In genomic region chr4:4247711-4248035, GRCh38 we compare ENCODE assay signal across 7 cellular contexts. TPM values are rescaled to one million over a fixed set of nuclear protein-coding genes. Genes with fewer than 3 reads are reported as not detected.
DNase-seq lines count a peak whose midpoint lies in the region; ATAC-seq and TF ChIP-seq lines count a peak whose summit lies in the region.

No MANE protein-coding gene starts in this region.

- peak overlapping the region; percentile 96 for H3K27ac ChIP-seq in suprapubic skin

- peak; percentile 6 for ATAC-seq in GM18907 (IDR thresholded peaks at IDR 0.05; ENCODE audit: unreplicated experiment)
- ATAC-seq in HG03060 (IDR thresholded peaks at IDR 0.05; ENCODE audit: low read depth, unreplicated experiment), result peak; percentile 28
- ATAC-seq in GM21367 (IDR thresholded peaks at IDR 0.05; ENCODE audit: unreplicated experiment), result no peak

- peaks cover 3% of the 10 kb centered on the region for H3K27me3 ChIP-seq in suprapubic skin

- intact Hi-C loops in activated T-helper 2 cell treated with anti-CD3 and anti-CD28 coated beads, Interferon-gamma antibody, Interleukin-2, Interleukin-4, amounts not matched to agents 10 μg/mL and 5 μg/mL and 100 μg/mL, durations not matched to agents 14 hours and 24 hours and 36 hours (cut with micrococcal nuclease), result loop anchor here (1.0 to 2.0 kb wide), 2 partner anchors 43 to 293 kb away; partner anchors contain the start of genes LYAR and ZBTB49
- intact Hi-C loops in posterior vena cava (cut with DNase I), result no loop called here

- H3K9me3 Mint-ChIP-seq in activated T-helper 2 cell treated with anti-CD3 and anti-CD28 coated beads, Interferon-gamma antibody, Interleukin-2, Interleukin-4, amounts not matched to agents 10 μg/mL and 5 μg/mL and 100 μg/mL, durations not matched to agents 14 hours and 24 hours and 36 hours, result no peaks in the 10 kb centered on the region
- no peaks in the 10 kb centered on the region for H3K9me3 Mint-ChIP-seq in immature natural killer cell

- H3K36me3 ChIP-seq in suprapubic skin, result peaks cover 28% of the 10 kb centered on the region

- H3K27ac Mint-ChIP-seq in activated T-helper 2 cell treated with anti-CD3 and anti-CD28 coated beads, Interferon-gamma antibody, Interleukin-2, Interleukin-4, amounts not matched to agents 10 μg/mL and 5 μg/mL and 100 μg/mL, durations not matched to agents 14 hours and 24 hours and 36 hours, result peak overlapping the region; percentile 94
- peak overlapping the region; percentile 97 to 99 (median 98) for H3K27ac Mint-ChIP-seq in immature natural killer cell

- peaks cover 20% of the 10 kb centered on the region for H3K4me1 Mint-ChIP-seq in activated T-helper 2 cell treated with anti-CD3 and anti-CD28 coated beads, Interferon-gamma antibody, Interleukin-2, Interleukin-4, amounts not matched to agents 10 μg/mL and 5 μg/mL and 100 μg/mL, durations not matched to agents 14 hours and 24 hours and 36 hours (ENCODE audit: low read depth)
- peaks cover 29 to 38% of the 10 kb centered on the region in 2 donors for H3K4me1 Mint-ChIP-seq in immature natural killer cell

- H3K4me1 ChIP-seq in suprapubic skin, result peaks cover 22% of the 10 kb centered on the region

- peak overlapping the region; percentile 94 for H3K4me3 Mint-ChIP-seq in activated T-helper 2 cell treated with anti-CD3 and anti-CD28 coated beads, Interferon-gamma antibody, Interleukin-2, Interleukin-4, amounts not matched to agents 10 μg/mL and 5 μg/mL and 100 μg/mL, durations not matched to agents 14 hours and 24 hours and 36 hours (ENCODE audit: low read depth)
- H3K4me3 Mint-ChIP-seq in immature natural killer cell, result peak overlapping the region; percentile 93 to 99 (median 96)

- H3K36me3 Mint-ChIP-seq in activated T-helper 2 cell treated with anti-CD3 and anti-CD28 coated beads, Interferon-gamma antibody, Interleukin-2, Interleukin-4, amounts not matched to agents 10 μg/mL and 5 μg/mL and 100 μg/mL, durations not matched to agents 14 hours and 24 hours and 36 hours (ENCODE audit: low read depth), result peaks cover 27% of the 10 kb centered on the region
- peaks cover 7 to 16% (median 14%) of the 10 kb centered on the region in 3 donors for H3K36me3 Mint-ChIP-seq in immature natural killer cell

- WGBS in suprapubic skin, result under 1% methylated on average over 12 of the region's 12 CpGs

- no peak for DNase-seq in activated T-helper 2 cell treated with anti-CD3 and anti-CD28 coated beads, Interferon-gamma antibody, Interleukin-2, Interleukin-4, amounts not matched to agents 10 μg/mL and 5 μg/mL and 100 μg/mL, durations not matched to agents 14 hours and 24 hours and 36 hours (ENCODE audit: low spot score)
- DNase-seq in immature natural killer cell, result no peak
- no peak for DNase-seq in suprapubic skin (ENCODE audit: low spot score in 2 of 2)
- no peak for DNase-seq in posterior vena cava (ENCODE audit: low spot score)

- TF ChIP-seq EP300 in suprapubic skin (IDR thresholded peaks at IDR 0.05), result no peak

- peak overlapping the region; percentile 96 for H3K4me3 ChIP-seq in suprapubic skin

- no peaks in the 10 kb centered on the region for H3K9me3 ChIP-seq in suprapubic skin

- TF ChIP-seq CTCF in suprapubic skin (IDR thresholded peaks at IDR 0.05), result no peak

- no peaks in the 10 kb centered on the region for H3K27me3 Mint-ChIP-seq in activated T-helper 2 cell treated with anti-CD3 and anti-CD28 coated beads, Interferon-gamma antibody, Interleukin-2, Interleukin-4, amounts not matched to agents 10 μg/mL and 5 μg/mL and 100 μg/mL, durations not matched to agents 14 hours and 24 hours and 36 hours (ENCODE audit: low read depth)
- peaks cover 4 to 11% (median 5%) of the 10 kb centered on the region in 3 donors for H3K27me3 Mint-ChIP-seq in immature natural killer cell (ENCODE audit: low read depth in 3 of 3)

- TF ChIP-seq POLR2A in suprapubic skin (IDR thresholded peaks at IDR 0.05), result no peak

RNA-seq across cellular contexts. Expression of gene TMEM128, which starts 0.3 kb away (rescaled TPM):
- total RNA-seq in activated T-helper 2 cell treated with anti-CD3 and anti-CD28 coated beads, Interferon-gamma antibody, Interleukin-2, Interleukin-4, amounts not matched to agents 10 μg/mL and 5 μg/mL and 100 μg/mL, durations not matched to agents 14 hours and 24 hours and 36 hours, result 17.6 and 18.5 TPM in 2 replicates
- 10 to 100 TPM; 36.4 to 45.6 (median 41.0) TPM for polyA plus RNA-seq in immature natural killer cell
- 10 to 100 TPM; 12.6 to 19.5 (median 17.1) TPM for total RNA-seq in suprapubic skin
- 10 to 100 TPM; 15.6 to 19.1 TPM for total RNA-seq in posterior vena cava

RNA-seq across cellular contexts. Expression of gene OTOP1, which starts 20.9 kb away (rescaled TPM):
- total RNA-seq in activated T-helper 2 cell treated with anti-CD3 and anti-CD28 coated beads, Interferon-gamma antibody, Interleukin-2, Interleukin-4, amounts not matched to agents 10 μg/mL and 5 μg/mL and 100 μg/mL, durations not matched to agents 14 hours and 24 hours and 36 hours, result not detected in 2 replicates
- not detected for polyA plus RNA-seq in immature natural killer cell
- total RNA-seq in suprapubic skin, result under 1 TPM in 1 of 4 donors, not detected in 3; 0.72 TPM
- total RNA-seq in posterior vena cava, result not detected

RNA-seq across cellular contexts. Expression of gene LYAR, which starts 42.3 kb away (rescaled TPM):
- 61.6 and 61.7 TPM in 2 replicates for total RNA-seq in activated T-helper 2 cell treated with anti-CD3 and anti-CD28 coated beads, Interferon-gamma antibody, Interleukin-2, Interleukin-4, amounts not matched to agents 10 μg/mL and 5 μg/mL and 100 μg/mL, durations not matched to agents 14 hours and 24 hours and 36 hours
- 10 to 100 TPM; 48.8 to 60.7 (median 54.6) TPM for polyA plus RNA-seq in immature natural killer cell
- total RNA-seq in suprapubic skin, result 10 to 100 TPM in 3 of 4 donors, 1 to 10 TPM in 1; 7.9 to 12.8 (median 10.7) TPM
- 10 to 100 TPM in 1 of 2 donors, 1 to 10 TPM in 1; 8.4 to 14.1 TPM for total RNA-seq in posterior vena cava

RNA-seq across cellular contexts. Expression of gene ZBTB49, which starts 42.4 kb away (rescaled TPM):
- 6.7 and 8.3 TPM in 2 replicates for total RNA-seq in activated T-helper 2 cell treated with anti-CD3 and anti-CD28 coated beads, Interferon-gamma antibody, Interleukin-2, Interleukin-4, amounts not matched to agents 10 μg/mL and 5 μg/mL and 100 μg/mL, durations not matched to agents 14 hours and 24 hours and 36 hours
- polyA plus RNA-seq in immature natural killer cell, result 1 to 10 TPM; 3.2 to 6.9 (median 4.6) TPM
- total RNA-seq in suprapubic skin (10 to 100 TPM in 1 of 4 donors, 1 to 10 TPM in 3; 3.6 to 11.2 (median 7.1) TPM), posterior vena cava (1 to 10 TPM; 4.8 to 8.7 TPM)
